Comparison of ENCODE assay signal across 14 cellular contexts in the genomic region with DNA sequence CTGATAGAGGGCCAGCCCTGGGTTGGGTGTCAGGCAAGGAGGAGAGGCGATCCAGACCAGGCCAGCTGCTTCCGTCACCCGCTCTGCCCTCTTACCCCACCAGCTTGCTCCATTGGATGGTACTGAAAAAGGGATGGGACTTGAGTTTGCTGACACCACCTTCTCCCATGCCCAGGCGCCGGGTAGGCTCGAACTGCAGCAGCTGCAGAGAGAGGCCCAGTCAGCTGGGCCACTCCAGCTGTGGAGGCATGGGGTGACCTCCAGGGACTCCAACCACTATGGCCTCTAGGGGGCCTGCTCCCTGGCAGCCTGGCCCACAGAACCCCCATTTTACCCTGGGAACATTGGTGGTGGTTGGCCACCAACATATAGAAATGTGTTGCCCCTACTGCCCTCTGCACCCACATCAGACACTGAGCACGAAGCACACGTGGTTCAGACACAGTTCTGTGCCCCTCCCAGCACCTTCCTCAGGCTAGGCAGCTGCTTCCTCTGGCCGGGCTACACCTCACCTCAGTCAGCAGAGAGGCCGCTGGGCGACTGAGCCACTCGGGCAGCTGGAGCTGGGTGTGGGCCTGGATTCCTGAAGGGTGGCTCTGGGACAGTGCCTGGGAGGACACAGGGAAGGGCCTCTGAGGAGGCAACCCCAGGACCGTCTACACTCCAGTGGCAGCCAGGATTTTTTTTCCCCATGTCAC. TPM values are rescaled to one million over a fixed set of nuclear protein-coding genes. Genes with fewer than 3 reads are reported as not detected.
DNase-seq lines count a peak whose midpoint lies in the region; ATAC-seq, FAIRE-seq and TF ChIP-seq lines count a peak whose summit lies in the region.
"Had no signal": no experiment of that assay in that cellular context is flagged by ENCODE, and none has a peak within 500 bp of the region (broad histone marks: within the 10 kb centered on the region; RNA-seq: fewer than 3 reads in every experiment).

No MANE protein-coding gene starts in this region.

- H3K79me2 ChIP-seq in PC-3 (ENCODE audit: low read length), result no peaks in the 10 kb centered on the region
- no peaks in the 10 kb centered on the region for H3K79me2 ChIP-seq in endothelial cell of umbilical vein (ENCODE audit: control insufficient read depth, insufficient read depth, low read length)
- H3K79me2 ChIP-seq in smooth muscle cell (ENCODE audit: low read depth), result no peaks in the 10 kb centered on the region

- H3K9ac ChIP-seq in PC-3 (ENCODE audit: low read length) (no peak overlapping the region), endothelial cell of umbilical vein (replicated peaks; ENCODE audit: extremely low read depth, insufficient read depth, low read length) (no peak overlapping the region), smooth muscle cell (ENCODE audit: low read depth) (no peak overlapping the region)

- H3K27ac Mint-ChIP-seq in activated naive CD4-positive, alpha-beta T cell treated with anti-CD3 and anti-CD28 coated beads for 36 hours, result peak overlapping the region; percentile 63

- H3F3A ChIP-seq in PC-3 (ENCODE audit: low read length, unreplicated experiment) (no peaks in the 10 kb centered on the region), smooth muscle cell (ENCODE audit: low read depth) (peaks cover 9% of the 10 kb centered on the region)

- no peak overlapping the region for H3K4me3 Mint-ChIP-seq in activated naive CD4-positive, alpha-beta T cell treated with anti-CD3 and anti-CD28 coated beads for 36 hours

- no peak for DNase-seq in activated naive CD4-positive, alpha-beta T cell treated with anti-CD3 and anti-CD28 coated beads for 36 hours
- DNase-seq in activated naive CD4-positive, alpha-beta T cell (lab: John Stamatoyannopoulos, UW), result no peak
- DNase-seq in PC-3 (no peak), endothelial cell of umbilical vein (ENCODE audit: low read depth, low spot score) (no peak), smooth muscle cell (lab: John Stamatoyannopoulos, UW; ENCODE audit: unreplicated experiment) (no peak), omental fat pad (ENCODE audit: low spot score) (no peak), NCI-H1105 treated with DMSO at 0.1 percent for 48 hours (lab: John Stamatoyannopoulos, UW) (no peak)
- DNase-seq: activated gamma-delta T cell treated with Interleukin-2 at 50 U/mL for 16 hours, GOT3, NCI-H345 had no signal

- dilution Hi-C loops in endothelial cell of umbilical vein (cut with MboI; ENCODE audit: extremely low pct_ligation_motif_present, low sequenced_read_pairs), result no loop called here

- BruUV-seq in PC-3 (replicated peaks; lab: Mats Ljungman, UMichigan) (no TSS peak), endothelial cell of umbilical vein (replicated peaks; lab: Mats Ljungman, UMichigan) (no TSS peak)

- no peak overlapping the region for H3K4me2 ChIP-seq in PC-3 (ENCODE audit: low read length)
- no peak overlapping the region for H3K4me2 ChIP-seq in endothelial cell of umbilical vein (ENCODE audit: insufficient read depth, low read length)
- H3K4me2 ChIP-seq in smooth muscle cell, result no peak overlapping the region

- intact Hi-C loops in activated naive CD4-positive, alpha-beta T cell treated with anti-CD3 and anti-CD28 coated beads for 36 hours (cut with micrococcal nuclease), result loop anchor here (1.0 kb wide), 1 partner anchor 29 kb away; no protein-coding TSS in a partner anchor
- intact Hi-C loops in PC-3 (cut with micrococcal nuclease), result no loop called here
- intact Hi-C loops in endothelial cell of umbilical vein (cut with micrococcal nuclease), result loop anchor here (5.0 kb wide), 1 partner anchor 300 kb away; no protein-coding TSS in a partner anchor

- no peak for TF ChIP-seq POLR2A in endothelial cell of umbilical vein (IDR thresholded peaks at IDR 0.05; ENCODE audit: low read depth, low read length)

- no peaks in the 10 kb centered on the region for H3K9me1 ChIP-seq in endothelial cell of umbilical vein (replicated peaks; ENCODE audit: control insufficient read depth, extremely low read depth, insufficient read depth, low read length)

- no peak overlapping the region for H3K27ac ChIP-seq in PC-3 (ENCODE audit: low read length)
- no peak overlapping the region for H3K27ac ChIP-seq in endothelial cell of umbilical vein (ENCODE audit: insufficient read depth, low read depth, low read length)
- H3K27ac ChIP-seq in smooth muscle cell (ENCODE audit: low read depth), result no peak overlapping the region
- H3K27ac ChIP-seq: C4-2B had no signal

- H3K27me3 ChIP-seq in PC-3 (ENCODE audit: low read length) (no peaks in the 10 kb centered on the region), endothelial cell of umbilical vein (ENCODE audit: control insufficient read depth in 2 of 2, insufficient read depth in 2 of 2, low read length in 2 of 2) (no peaks in the 10 kb centered on the region), smooth muscle cell (ENCODE audit: low read depth) (no peaks in the 10 kb centered on the region)

- TF ChIP-seq CTCF in PC-3 (conservative IDR thresholded peaks at IDR 0.05; ENCODE audit: low read depth, low read length), result peak; percentile 46; the same call in 1 of the 2 replicates
- peak; percentile 24 to 34 for TF ChIP-seq CTCF in endothelial cell of umbilical vein (IDR thresholded peaks at IDR 0.05; ENCODE audit: extremely low read depth in 1 of 2, insufficient read depth in 1 of 2, low read depth in 1 of 2, low read length in 2 of 2)
- peak; percentile 18 for TF ChIP-seq CTCF in smooth muscle cell (IDR thresholded peaks at IDR 0.05; ENCODE audit: borderline replicate concordance, insufficient read depth, poor library complexity, severe bottlenecking)
- no peak for TF ChIP-seq CTCF in omental fat pad (IDR thresholded peaks at IDR 0.05)

- H3K36me3 ChIP-seq in PC-3 (ENCODE audit: low read depth, low read length), result peaks cover 15% of the 10 kb centered on the region
- peaks cover 0 to 14% of the 10 kb centered on the region in 2 experiments for H3K36me3 ChIP-seq in endothelial cell of umbilical vein (ENCODE audit: control insufficient read depth in 2 of 2, extremely low read depth in 1 of 2, insufficient read depth in 2 of 2, low read length in 2 of 2)
- no peaks in the 10 kb centered on the region for H3K36me3 ChIP-seq in smooth muscle cell (ENCODE audit: low read depth)

- H3K4me3 ChIP-seq in PC-3 (ENCODE audit: low read length) (no peak overlapping the region), endothelial cell of umbilical vein (replicated peaks in 1 of 3; ENCODE audit: insufficient read depth in 1 of 3, low read depth in 1 of 3, low read length in 3 of 3) (no peak overlapping the region), smooth muscle cell (no peak overlapping the region)
- H3K4me3 ChIP-seq: lung had no signal

- no peaks in the 10 kb centered on the region for H4K20me1 ChIP-seq in PC-3 (ENCODE audit: low read length)
- H4K20me1 ChIP-seq in endothelial cell of umbilical vein (replicated peaks; ENCODE audit: control insufficient read depth, extremely low read depth, insufficient read depth, low read length), result no peaks in the 10 kb centered on the region
- H4K20me1 ChIP-seq in smooth muscle cell (ENCODE audit: low read depth), result peaks cover 8% of the 10 kb centered on the region

- peak; percentile 24 for FAIRE-seq in endothelial cell of umbilical vein (lab: Jason Lieb, UNC)

- WGBS in smooth muscle cell (ENCODE audit: low lambda C conversion rate), result 96% methylated on average over 13 of the region's 13 CpGs

- no peaks in the 10 kb centered on the region for H3K9me3 ChIP-seq in PC-3 (ENCODE audit: low read length)
- H3K9me3 ChIP-seq in endothelial cell of umbilical vein (replicated peaks; ENCODE audit: control insufficient read depth, insufficient read depth, low read length), result no peaks in the 10 kb centered on the region
- no peaks in the 10 kb centered on the region for H3K9me3 ChIP-seq in smooth muscle cell (replicated peaks; ENCODE audit: low read depth)

- H3K27me3 Mint-ChIP-seq in activated naive CD4-positive, alpha-beta T cell treated with anti-CD3 and anti-CD28 coated beads for 36 hours (ENCODE audit: low read depth), result no peaks in the 10 kb centered on the region

- H2AFZ ChIP-seq in PC-3 (ENCODE audit: low read length), result no peak overlapping the region
- no peak overlapping the region for H2AFZ ChIP-seq in endothelial cell of umbilical vein (ENCODE audit: low read depth, low read length)
- no peak overlapping the region for H2AFZ ChIP-seq in smooth muscle cell (ENCODE audit: low read depth)

- H3K4me1 Mint-ChIP-seq in activated naive CD4-positive, alpha-beta T cell treated with anti-CD3 and anti-CD28 coated beads for 36 hours (ENCODE audit: low read depth), result peaks cover 5% of the 10 kb centered on the region

- H3K36me3 Mint-ChIP-seq in activated naive CD4-positive, alpha-beta T cell treated with anti-CD3 and anti-CD28 coated beads for 36 hours (ENCODE audit: low read depth), result peaks cover 17% of the 10 kb centered on the region

- ATAC-seq in PC-3 (no peak), omental fat pad (ENCODE audit: low FRiP score) (no peak)
- ATAC-seq in activated CD4-positive, CD25-positive, alpha-beta regulatory T cell treated with anti-CD3 and anti-CD28 coated beads, Interleukin-2, amount 50 U/mL, for 24 hours, result no peak

- H3K9me3 Mint-ChIP-seq in activated naive CD4-positive, alpha-beta T cell treated with anti-CD3 and anti-CD28 coated beads for 36 hours, result no peaks in the 10 kb centered on the region

- POLR2A ChIA-PET in PC-3 (lab: Charles Lee; ENCODE audit: unreplicated experiment), result no interaction called here
- POLR2A ChIA-PET in endothelial cell of umbilical vein (lab: Charles Lee), result no interaction called here

- H3K4me1 ChIP-seq in PC-3 (ENCODE audit: insufficient read depth, low read length) (no peaks in the 10 kb centered on the region), endothelial cell of umbilical vein (ENCODE audit: control insufficient read depth, extremely low read depth, insufficient read depth, low read length) (peaks cover 5% of the 10 kb centered on the region), smooth muscle cell (ENCODE audit: low read depth) (no peaks in the 10 kb centered on the region)

- CTCF ChIA-PET in activated naive CD4-positive, alpha-beta T cell treated with anti-CD3 and anti-CD28 coated beads for 36 hours (lab: Charles Lee), result interaction anchor here (0.7 to 17.5 kb wide), 14 partner anchors 10 to 116 kb away, joined by 3 to 379 read pairs (median 8); partner anchors contain the start of gene RPS6KL1
- CTCF ChIA-PET in PC-3 (lab: Charles Lee), result no interaction called here
- CTCF ChIA-PET in endothelial cell of umbilical vein (lab: Charles Lee), result interaction anchor here (0.8 to 7.0 kb wide), 14 partner anchors 9 to 297 kb away, joined by 3 to 468 read pairs (median 14); partner anchors contain the start of gene RPS6KL1

- no peaks in the 10 kb centered on the region for H3K9me2 ChIP-seq in PC-3 (replicated peaks; ENCODE audit: low read length)

RNA-seq across cellular contexts. Expression of gene RPS6KL1, which starts 16.0 kb away (rescaled TPM):
- 1 to 10 TPM; 4.5 to 6.8 TPM for total RNA-seq in activated naive CD4-positive, alpha-beta T cell treated with anti-CD3 and anti-CD28 coated beads for 36 hours
- 16.0 and 17.9 TPM in 2 replicates for total RNA-seq in PC-3 (2014; rRNA removed)
- 23.8 and 25.6 TPM in 2 replicates for total RNA-seq in endothelial cell of umbilical vein
- 10.2 TPM in 2 replicates for polyA plus RNA-seq in endothelial cell of umbilical vein
- polyA plus RNA-seq in endothelial cell of umbilical vein (2011; cell fraction: cytosol; rRNA removed), result 8.3 and 9.6 TPM in 2 replicates
- 44.8 and 45.3 TPM in 2 replicates for polyA plus RNA-seq in endothelial cell of umbilical vein (2011; cell fraction: nucleus; rRNA removed)
- polyA plus RNA-seq in endothelial cell of umbilical vein (2012), result 15.8 and 17.7 TPM in 2 replicates
- polyA minus RNA-seq in endothelial cell of umbilical vein, result 22.9 and 29.7 TPM in 2 replicates
- polyA minus RNA-seq in endothelial cell of umbilical vein (2011; cell fraction: cytosol; rRNA and poly(A)+ RNA removed), result 1.3 TPM
- polyA minus RNA-seq in endothelial cell of umbilical vein (2011; cell fraction: nucleus; rRNA and poly(A)+ RNA removed), result 21.8 and 24.8 TPM in 2 replicates
- 0.09 TPM in 1 of 2 replicates, not detected in the other for total RNA-seq in smooth muscle cell
- not detected in 2 replicates for polyA plus RNA-seq in smooth muscle cell
- total RNA-seq in omental fat pad, result 1 to 10 TPM; 1.3 to 5.2 (median 1.5) TPM
- total RNA-seq: HT1080 had no signal

RNA-seq across cellular contexts. Expression of gene DLST, which starts 25.4 kb away (rescaled TPM):
- total RNA-seq in activated naive CD4-positive, alpha-beta T cell treated with anti-CD3 and anti-CD28 coated beads for 36 hours, result 100 to 1,000 TPM; 126 to 132 TPM
- total RNA-seq in PC-3 (2014; rRNA removed) (56.9 and 61.1 TPM in 2 replicates), endothelial cell of umbilical vein (105 and 110 TPM in 2 replicates), smooth muscle cell (45.1 and 46.9 TPM in 2 replicates), omental fat pad (100 to 1,000 TPM; 102 to 144 (median 114) TPM)
- polyA plus RNA-seq in endothelial cell of umbilical vein (91.0 and 98.4 TPM in 2 replicates), smooth muscle cell (4.9 and 7.8 TPM in 2 replicates)
- 133 and 137 TPM in 2 replicates for polyA plus RNA-seq in endothelial cell of umbilical vein (2011; cell fraction: cytosol; rRNA removed)
- polyA plus RNA-seq in endothelial cell of umbilical vein (2011; cell fraction: nucleus; rRNA removed), result 153 and 154 TPM in 2 replicates
- 72.0 and 81.6 TPM in 2 replicates for polyA plus RNA-seq in endothelial cell of umbilical vein (2012)
- polyA minus RNA-seq in endothelial cell of umbilical vein, result 130 and 139 TPM in 2 replicates
- polyA minus RNA-seq in endothelial cell of umbilical vein (2011; cell fraction: cytosol; rRNA and poly(A)+ RNA removed), result 38.6 TPM
- 50.8 and 69.2 TPM in 2 replicates for polyA minus RNA-seq in endothelial cell of umbilical vein (2011; cell fraction: nucleus; rRNA and poly(A)+ RNA removed)

RNA-seq across cellular contexts. Expression of gene PROX2, which starts 31.1 kb away (rescaled TPM):
- under 1 TPM; 0.07 to 0.41 TPM for total RNA-seq in activated naive CD4-positive, alpha-beta T cell treated with anti-CD3 and anti-CD28 coated beads for 36 hours
- total RNA-seq in PC-3 (2014; rRNA removed), result not detected in 2 replicates
- total RNA-seq in endothelial cell of umbilical vein, result not detected in 2 replicates
- 0.01 TPM in 1 of 2 replicates, not detected in the other for polyA plus RNA-seq in endothelial cell of umbilical vein
- not detected in 2 replicates for polyA plus RNA-seq in endothelial cell of umbilical vein (2011; cell fraction: cytosol; rRNA removed)
- not detected in 2 replicates for polyA plus RNA-seq in endothelial cell of umbilical vein (2011; cell fraction: nucleus; rRNA removed)
- 0.15 and 0.23 TPM in 2 replicates for polyA plus RNA-seq in endothelial cell of umbilical vein (2012)
- 0.15 TPM in 1 of 2 replicates, not detected in the other for polyA minus RNA-seq in endothelial cell of umbilical vein
- not detected for polyA minus RNA-seq in endothelial cell of umbilical vein (2011; cell fraction: cytosol; rRNA and poly(A)+ RNA removed)
- polyA minus RNA-seq in endothelial cell of umbilical vein (2011; cell fraction: nucleus; rRNA and poly(A)+ RNA removed), result not detected in 2 replicates
- not detected in 2 replicates for total RNA-seq in smooth muscle cell
- polyA plus RNA-seq in smooth muscle cell, result 0.08 and 0.52 TPM in 2 replicates
- total RNA-seq in omental fat pad, result not detected
- total RNA-seq: HT1080 had no signal

RNA-seq across cellular contexts. Expression of gene PGF, which starts 48.3 kb away (rescaled TPM):
- total RNA-seq in activated naive CD4-positive, alpha-beta T cell treated with anti-CD3 and anti-CD28 coated beads for 36 hours, result under 1 TPM in 1 of 2 experiments, not detected in 1; 0.10 TPM
- total RNA-seq in PC-3 (2014; rRNA removed) (0.26 and 1.5 TPM in 2 replicates), endothelial cell of umbilical vein (206 and 254 TPM in 2 replicates), smooth muscle cell (15.4 and 17.8 TPM in 2 replicates), omental fat pad (10 to 100 TPM in 1 of 4 donors, 1 to 10 TPM in 3; 3.2 to 28.4 (median 7.1) TPM)
- polyA plus RNA-seq in endothelial cell of umbilical vein (89.0 and 102 TPM in 2 replicates), smooth muscle cell (30.6 and 32.2 TPM in 2 replicates)
- polyA plus RNA-seq in endothelial cell of umbilical vein (2011; cell fraction: cytosol; rRNA removed), result 47.5 and 62.9 TPM in 2 replicates
- polyA plus RNA-seq in endothelial cell of umbilical vein (2011; cell fraction: nucleus; rRNA removed), result 103 TPM in 2 replicates
- polyA plus RNA-seq in endothelial cell of umbilical vein (2012), result 68.6 and 97.1 TPM in 2 replicates
- 49.2 and 69.1 TPM in 2 replicates for polyA minus RNA-seq in endothelial cell of umbilical vein
- not detected for polyA minus RNA-seq in endothelial cell of umbilical vein (2011; cell fraction: cytosol; rRNA and poly(A)+ RNA removed)
- 84.1 and 105 TPM in 2 replicates for polyA minus RNA-seq in endothelial cell of umbilical vein (2011; cell fraction: nucleus; rRNA and poly(A)+ RNA removed)

Comparison
In these comparisons a context has a peak if more than half of its experiments do, and no peak if none do; other contexts are left out.
1. CTCF ChIP-seq: peak in PC-3 (single experiment), endothelial cell of umbilical vein (2 of 2) and smooth muscle cell (single experiment); none in omental fat pad (0 of 3).